9 cellular contexts compared by ENCODE assay signal in genomic region chr9:87793292-87793691, GRCh38.
DNase-seq lines count a peak whose midpoint lies in the region; ATAC-seq and TF ChIP-seq lines count a peak whose summit lies in the region.
"Had no signal": no experiment of that assay in that cellular context is flagged by ENCODE, and none has a peak within 500 bp of the region (broad histone marks: within the 10 kb centered on the region; RNA-seq: fewer than 3 reads in every experiment).

No MANE protein-coding gene starts in this region.

- intact Hi-C loops in CD14-positive monocyte (cut with micrococcal nuclease) = loop anchor here (5.0 to 10.0 kb wide), 6 partner anchors 66 to 388 kb away; partner anchors contain the start of genes CDK20 (in 1 of the 2) and CTSL (in 1 of the 2)
- intact Hi-C loops in natural killer cell (cut with micrococcal nuclease) = no loop called here

- no peaks in the 10 kb centered on the region for H3K27me3 ChIP-seq in MG63
- no peaks in the 10 kb centered on the region for H3K27me3 ChIP-seq in BE2C

- ATAC-seq in natural killer cell (peak; percentile 41 to 63 (median 59)), HG03196 (IDR thresholded peaks at IDR 0.05; ENCODE audit: unreplicated experiment) (no peak)

- peak; percentile 84 for DNase-seq in CD14-positive monocyte (ENCODE audit: low spot score)
- peak; percentile 34 for DNase-seq in MG63
- DNase-seq in choroid plexus epithelial cell (ENCODE audit: low read depth) = peak; percentile 96
- DNase-seq in natural killer cell = no peak
- DNase-seq in BE2C = no peak
- DNase-seq in NCI-H2029 treated with DMSO at 0.1 percent for 48 hours (lab: John Stamatoyannopoulos, UW) = no peak
- DNase-seq in globus pallidus (ENCODE audit: low spot score) = no peak
- DNase-seq: naive B cell had no signal

- peak overlapping the region; percentile 5; the same call in 1 of the 2 replicates for H3K4me3 ChIP-seq in MG63
- no peak overlapping the region for H3K4me3 ChIP-seq in choroid plexus epithelial cell (ENCODE audit: low read depth, low read length)
- H3K4me3 ChIP-seq in BE2C (ENCODE audit: low read depth, low read length) = no peak overlapping the region

- peaks cover 0 to 3% (median 0%) of the 10 kb centered on the region in 3 donors for H3K27me3 Mint-ChIP-seq in CD14-positive monocyte (ENCODE audit: low read depth in 3 of 3)
- peaks cover 5 to 16% of the 10 kb centered on the region in 2 donors for H3K27me3 Mint-ChIP-seq in natural killer cell (ENCODE audit: low read depth in 2 of 2)

- no peaks in the 10 kb centered on the region for H3K4me1 ChIP-seq in BE2C

- peaks cover 0 to 8% of the 10 kb centered on the region in 2 donors for H3K36me3 Mint-ChIP-seq in CD14-positive monocyte
- H3K36me3 Mint-ChIP-seq in natural killer cell = no peaks in the 10 kb centered on the region
- H3K36me3 Mint-ChIP-seq: naive B cell had no signal

- no peaks in the 10 kb centered on the region for H3K36me3 ChIP-seq in MG63
- H3K36me3 ChIP-seq in BE2C = no peaks in the 10 kb centered on the region

- TF ChIP-seq CTCF in CD14-positive monocyte (IDR thresholded peaks at IDR 0.05) (no peak), choroid plexus epithelial cell (conservative IDR thresholded peaks at IDR 0.05; ENCODE audit: low read depth, low read length) (no peak), natural killer cell (IDR thresholded peaks at IDR 0.05) (no peak), BE2C (IDR thresholded peaks at IDR 0.05; ENCODE audit: low read depth, low read length) (no peak)

- H3K27ac Mint-ChIP-seq in CD14-positive monocyte (peak overlapping the region; percentile 95 to 99 (median 98)), natural killer cell (peak overlapping the region; percentile 64 to 84)

- peaks cover 70% of the 10 kb centered on the region for H3K4me1 Mint-ChIP-seq in CD14-positive monocyte
- H3K4me1 Mint-ChIP-seq in natural killer cell = peaks cover 11 to 30% of the 10 kb centered on the region in 2 donors
- H3K4me1 Mint-ChIP-seq: naive B cell had no signal

- peak overlapping the region in 1 of 2 donors; percentile 69 for H3K4me3 Mint-ChIP-seq in CD14-positive monocyte
- H3K4me3 Mint-ChIP-seq in natural killer cell = no peak overlapping the region

- H3K9me3 ChIP-seq in MG63 (no peaks in the 10 kb centered on the region), BE2C (no peaks in the 10 kb centered on the region)

- H3K9me3 Mint-ChIP-seq in CD14-positive monocyte = peaks cover 0 to 4% (median 0%) of the 10 kb centered on the region in 7 donors
- no peaks in the 10 kb centered on the region for H3K9me3 Mint-ChIP-seq in natural killer cell

Comparison
In these comparisons a context has a peak if more than half of its experiments do, and no peak if none do; other contexts are left out.
1. DNase-seq: peak in CD14-positive monocyte (single experiment), MG63 (single experiment) and choroid plexus epithelial cell (single experiment); none in natural killer cell (single experiment), BE2C (single experiment), NCI-H2029 treated with DMSO at 0.1 percent for 48 hours (single experiment) and globus pallidus (single experiment).